In the genomic region with DNA sequence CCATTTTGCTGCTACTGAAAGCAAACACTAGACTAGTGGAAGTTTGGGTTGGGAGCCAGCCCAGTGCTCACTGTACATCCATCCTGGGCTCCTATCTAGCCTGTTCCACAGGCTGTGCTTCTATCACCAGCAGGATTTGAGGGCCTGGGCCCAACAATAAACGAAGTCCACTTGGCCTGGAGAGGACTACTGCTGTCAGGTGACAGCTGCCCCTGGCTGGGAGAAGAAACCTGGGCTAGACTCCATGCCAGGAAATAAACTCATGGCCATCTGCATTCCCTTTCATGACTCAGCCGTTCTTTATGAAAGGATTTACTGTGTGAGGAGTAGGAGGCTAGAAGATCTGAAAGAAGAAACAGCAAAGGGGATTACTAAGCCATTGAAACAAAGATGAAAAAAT, we compare ENCODE assay signal across 9 cellular contexts. TPM values are rescaled to one million over a fixed set of nuclear protein-coding genes. Genes with fewer than 3 reads are reported as not detected.
A peak's percentile ranks its signal among the peaks of the same experiment; 100 is the strongest.
DNase-seq lines count a peak whose midpoint lies in the region; ATAC-seq and TF ChIP-seq lines count a peak whose summit lies in the region.
"Had no signal": no experiment of that assay in that cellular context is flagged by ENCODE, and none has a peak within 500 bp of the region (broad histone marks: within the 10 kb centered on the region; RNA-seq: fewer than 3 reads in every experiment).

No MANE protein-coding gene starts in this region.

- no peak for TF ChIP-seq RAD21 in SK-N-SH (IDR thresholded peaks at IDR 0.05; ENCODE audit: low read length)

- peak in 1 of 2 experiments; percentile 67; a peak in 1 of 4 replicates for TF ChIP-seq EP300 in SK-N-SH (IDR thresholded peaks at IDR 0.05; ENCODE audit: borderline replicate concordance in 1 of 2, low read depth in 1 of 2, low read length in 1 of 2)

- no peaks in the 10 kb centered on the region for H3K9me3 ChIP-seq in SK-N-SH
- H3K9me3 ChIP-seq in lower lobe of right lung: no peaks in the 10 kb centered on the region

- peak overlapping the region; percentile 79 for H2AFZ ChIP-seq in SK-N-SH (ENCODE audit: low read depth)

- no peak overlapping the region for H3K27ac Mint-ChIP-seq in activated naive CD4-positive, alpha-beta T cell treated with anti-CD3 and anti-CD28 coated beads for 36 hours
- no peak overlapping the region for H3K27ac Mint-ChIP-seq in natural killer cell

- H3K4me3 ChIP-seq in SK-N-SH (ENCODE audit: low read depth in 2 of 2, low read length in 1 of 2) (no peak overlapping the region), fibroblast of villous mesenchyme (ENCODE audit: low read depth, low read length) (no peak overlapping the region), lower lobe of right lung (no peak overlapping the region)

- H3K4me1 Mint-ChIP-seq in activated naive CD4-positive, alpha-beta T cell treated with anti-CD3 and anti-CD28 coated beads for 36 hours (ENCODE audit: low read depth): peaks cover 18% of the 10 kb centered on the region
- H3K4me1 Mint-ChIP-seq in natural killer cell: peaks cover 0 to 4% of the 10 kb centered on the region in 2 donors

- H3K36me3 ChIP-seq in SK-N-SH (replicated peaks in 1 of 2; ENCODE audit: control insufficient read depth in 1 of 2, insufficient read depth in 2 of 2, low read length in 1 of 2) (no peaks in the 10 kb centered on the region), lower lobe of right lung (no peaks in the 10 kb centered on the region)

- ATAC-seq in natural killer cell (no peak), lower lobe of right lung (no peak)

- 13% methylated on average over 2 of the region's 2 CpGs for WGBS in SK-N-SH (ENCODE audit: low lambda C conversion rate)

- H3K79me2 ChIP-seq in SK-N-SH (ENCODE audit: insufficient read depth): no peaks in the 10 kb centered on the region

- H4K20me1 ChIP-seq in SK-N-SH (ENCODE audit: insufficient read depth): no peaks in the 10 kb centered on the region

- intact Hi-C loops in activated naive CD4-positive, alpha-beta T cell treated with anti-CD3 and anti-CD28 coated beads for 36 hours (cut with micrococcal nuclease): no loop called here
- intact Hi-C loops in natural killer cell (cut with micrococcal nuclease): no loop called here
- intact Hi-C loops in lower lobe of right lung (cut with DNase I): no loop called here

- DNase-seq in GM04504 (ENCODE audit: low read depth) (peak; percentile 68), SK-N-SH (no peak), fibroblast of villous mesenchyme (ENCODE audit: low read depth) (peak; percentile 73), pons (ENCODE audit: low spot score) (peak; percentile 96), natural killer cell (no peak), lower lobe of right lung (no peak), NCI-H1048 (lab: John Stamatoyannopoulos, UW) (no peak)
- DNase-seq in activated naive CD4-positive, alpha-beta T cell treated with anti-CD3 and anti-CD28 coated beads for 36 hours: no peak
- DNase-seq: NCI-H146 had no signal

- H3K9me3 Mint-ChIP-seq in activated naive CD4-positive, alpha-beta T cell treated with anti-CD3 and anti-CD28 coated beads for 36 hours: no peaks in the 10 kb centered on the region
- no peaks in the 10 kb centered on the region for H3K9me3 Mint-ChIP-seq in natural killer cell

- H3K27me3 Mint-ChIP-seq in activated naive CD4-positive, alpha-beta T cell treated with anti-CD3 and anti-CD28 coated beads for 36 hours (ENCODE audit: low read depth): no peaks in the 10 kb centered on the region
- peaks cover 2 to 7% of the 10 kb centered on the region in 2 donors for H3K27me3 Mint-ChIP-seq in natural killer cell (ENCODE audit: low read depth in 2 of 2)

- peak overlapping the region; percentile 83 to 92; a peak in 3 of 4 replicates for H3K27ac ChIP-seq in SK-N-SH (ENCODE audit: low read depth in 2 of 2, low read length in 1 of 2)
- no peak overlapping the region for H3K27ac ChIP-seq in lower lobe of right lung

- CTCF ChIA-PET in SK-N-SH (lab: Yijun Ruan, JAX): no interaction called here
- CTCF ChIA-PET in activated naive CD4-positive, alpha-beta T cell treated with anti-CD3 and anti-CD28 coated beads for 36 hours (lab: Charles Lee): interaction anchor here (0.5 kb wide), 1 partner anchor 48 kb away, joined by 3 read pairs; no protein-coding TSS in a partner anchor

- peaks cover 10% of the 10 kb centered on the region for H3F3A ChIP-seq in SK-N-SH (replicated peaks; ENCODE audit: insufficient read depth)

- no peak for TF ChIP-seq CTCF in SK-N-SH (IDR thresholded peaks at IDR 0.05)
- TF ChIP-seq CTCF in fibroblast of villous mesenchyme (IDR thresholded peaks at IDR 0.05; ENCODE audit: insufficient read depth, low read depth, low read length): no peak
- TF ChIP-seq CTCF in natural killer cell (IDR thresholded peaks at IDR 0.05): no peak
- TF ChIP-seq CTCF in lower lobe of right lung (IDR thresholded peaks at IDR 0.05): no peak

- no peak overlapping the region for H3K4me3 Mint-ChIP-seq in activated naive CD4-positive, alpha-beta T cell treated with anti-CD3 and anti-CD28 coated beads for 36 hours
- H3K4me3 Mint-ChIP-seq in natural killer cell: no peak overlapping the region

- POLR2A ChIA-PET in SK-N-SH (lab: Yijun Ruan, JAX): no interaction called here

- peak overlapping the region; percentile 47; the same call in 1 of the 2 replicates for H3K4me2 ChIP-seq in SK-N-SH

- H3K36me3 Mint-ChIP-seq in activated naive CD4-positive, alpha-beta T cell treated with anti-CD3 and anti-CD28 coated beads for 36 hours (ENCODE audit: low read depth): no peaks in the 10 kb centered on the region
- H3K36me3 Mint-ChIP-seq in natural killer cell: no peaks in the 10 kb centered on the region

- no peaks in the 10 kb centered on the region for H3K9me2 ChIP-seq in SK-N-SH

- H3K9ac ChIP-seq in SK-N-SH: peak overlapping the region; percentile 62

- H3K4me1 ChIP-seq in SK-N-SH (ENCODE audit: control insufficient read depth in 1 of 2, insufficient read depth in 2 of 2, low read depth in 1 of 2, low read length in 1 of 2): peaks cover 3 to 19% of the 10 kb centered on the region in 2 experiments; a peak in 2 of 4 replicates
- H3K4me1 ChIP-seq in lower lobe of right lung: no peaks in the 10 kb centered on the region

- no peaks in the 10 kb centered on the region for H3K27me3 ChIP-seq in SK-N-SH (ENCODE audit: insufficient read depth)
- H3K27me3 ChIP-seq in lower lobe of right lung (ENCODE audit: low read depth): no peaks in the 10 kb centered on the region

TF ChIP-seq in SK-N-SH, 30 proteins besides CTCF, POLR2A, EP300 and RAD21 (continues in another document):
- peak; percentile 80; the same call in 1 of the 2 replicates for TF ChIP-seq MAX (IDR thresholded peaks at IDR 0.05; ENCODE audit: low read depth)
- TF ChIP-seq IRF3 (IDR thresholded peaks at IDR 0.05; ENCODE audit: low read depth, low read length): no peak
- no peak for TF ChIP-seq REST (IDR thresholded peaks at IDR 0.05; ENCODE audit: low read depth, low read length)
- TF ChIP-seq RFX5 (IDR thresholded peaks at IDR 0.05; ENCODE audit: low read length): no peak
- TF ChIP-seq TEAD4 (IDR thresholded peaks at IDR 0.05; ENCODE audit: borderline replicate concordance, insufficient read depth): peak; percentile 68

RNA-seq across cellular contexts. Expression of gene COLGALT2, which starts 35.5 kb away (rescaled TPM):
- polyA plus RNA-seq in SK-N-SH (2012; rRNA removed): 4.4 and 6.2 TPM in 2 replicates
- polyA plus RNA-seq in SK-N-SH (2012; cell fraction: cytosol; rRNA removed): 4.9 and 5.9 TPM in 2 replicates
- polyA plus RNA-seq in SK-N-SH (2012; cell fraction: nucleus; rRNA removed): 12.8 and 14.6 TPM in 2 replicates
- total RNA-seq in fibroblast of villous mesenchyme: 0.64 and 0.86 TPM in 2 replicates
- 1 to 10 TPM; 1.2 to 1.4 TPM for total RNA-seq in activated naive CD4-positive, alpha-beta T cell treated with anti-CD3 and anti-CD28 coated beads for 36 hours
- 10 to 100 TPM in 1 of 3 donors, 1 to 10 TPM in 2; 1.4 to 13.5 (median 7.5) TPM for total RNA-seq in natural killer cell
- 3.2 TPM for total RNA-seq in lower lobe of right lung

RNA-seq across cellular contexts. Expression of gene TSEN15, which starts 49.5 kb away (rescaled TPM):
- 28.4 and 29.0 TPM in 2 replicates for polyA plus RNA-seq in SK-N-SH (2012; rRNA removed)
- 29.9 and 33.7 TPM in 2 replicates for polyA plus RNA-seq in SK-N-SH (2012; cell fraction: cytosol; rRNA removed)
- polyA plus RNA-seq in SK-N-SH (2012; cell fraction: nucleus; rRNA removed): 21.6 and 24.2 TPM in 2 replicates
- total RNA-seq in fibroblast of villous mesenchyme: 53.5 and 58.0 TPM in 2 replicates
- 10 to 100 TPM; 52.6 to 57.6 TPM for total RNA-seq in activated naive CD4-positive, alpha-beta T cell treated with anti-CD3 and anti-CD28 coated beads for 36 hours
- 10 to 100 TPM; 29.5 to 52.9 (median 34.3) TPM for total RNA-seq in natural killer cell
- total RNA-seq in lower lobe of right lung: 28.6 TPM

Comparison
In these comparisons a context has a peak if more than half of its experiments do, and no peak if none do; other contexts are left out.
1. DNase-seq: peak in GM04504 (single experiment), fibroblast of villous mesenchyme (single experiment) and pons (single experiment); none in SK-N-SH (single experiment), activated naive CD4-positive, alpha-beta T cell treated with anti-CD3 and anti-CD28 coated beads for 36 hours (single experiment), natural killer cell (single experiment), lower lobe of right lung (single experiment) and NCI-H1048 (single experiment).